In genomic region chr19:3243851-3244700, GRCh38 we compare ENCODE assay signal across 1 cellular context.
A peak's percentile ranks its signal among the peaks of the same experiment; 100 is the strongest.
TF ChIP-seq lines count a peak whose summit lies in the region.

No MANE protein-coding gene starts in this region.

TF ChIP-seq in HepG2, 621 proteins besides CTCF, POLR2A, EP300 and RAD21 (continued from another document and continues in another):
- TF ChIP-seq GABPA (IDR thresholded peaks at IDR 0.05; ENCODE audit: low read depth, low read length) (0 out of 2 replicates have a peak, but pooled peaks have one; percentile 21), GABPA (CRISPR knock-in tag; IDR thresholded peaks at IDR 0.05; ENCODE audit: low read depth) (no peak), ZNF124 (CRISPR knock-in tag; IDR thresholded peaks at IDR 0.05) (no peak), ZNF775 (CRISPR knock-in tag; IDR thresholded peaks at IDR 0.05; ENCODE audit: borderline replicate concordance) (no peak), FOXA3 (CRISPR knock-in tag; IDR thresholded peaks at IDR 0.05) (peak; percentile 32; the same call in 1 of the 2 replicates), ZNF510 (CRISPR knock-in tag; IDR thresholded peaks at IDR 0.05; ENCODE audit: low read depth) (no peak), SP4 (CRISPR knock-in tag; IDR thresholded peaks at IDR 0.05) (no peak), ZSCAN22 (CRISPR knock-in tag; IDR thresholded peaks at IDR 0.05) (no peak), NFATC3 (CRISPR knock-in tag; IDR thresholded peaks at IDR 0.05) (no peak), HOXD1 (CRISPR knock-in tag; IDR thresholded peaks at IDR 0.05) (no peak), ZNF761 (CRISPR knock-in tag; conservative IDR thresholded peaks at IDR 0.05) (no peak), ZNF232 (CRISPR knock-in tag; IDR thresholded peaks at IDR 0.05; ENCODE audit: borderline replicate concordance) (peak; percentile 80; the same call in 1 of the 2 replicates), FIP1L1 (IDR thresholded peaks at IDR 0.05; ENCODE audit: borderline replicate concordance, insufficient read depth, low read depth, low read length) (no peak), ZBTB2 (CRISPR knock-in tag; IDR thresholded peaks at IDR 0.05; ENCODE audit: low read depth) (0 out of 2 replicates have a peak, but pooled peaks have one; percentile 28), NFRKB (IDR thresholded peaks at IDR 0.05) (peak; percentile 53; the same call in 1 of the 2 replicates), RBM22 (optimal IDR thresholded peaks at IDR 0.05; ENCODE audit: low read length) (no peak), IKZF4 (CRISPR knock-in tag; IDR thresholded peaks at IDR 0.05; ENCODE audit: borderline replicate concordance, low read depth, not compliant biosample characterization) (peak; percentile 47), SCMH1 (CRISPR knock-in tag; IDR thresholded peaks at IDR 0.05; ENCODE audit: borderline replicate concordance) (no peak), ZNF251 (CRISPR knock-in tag; IDR thresholded peaks at IDR 0.05) (peak; percentile 21; the same call in 1 of the 2 replicates), GLI4 (CRISPR knock-in tag; IDR thresholded peaks at IDR 0.05; ENCODE audit: borderline replicate concordance) (no peak), FOXP1 (IDR thresholded peaks at IDR 0.05) (peak; percentile 40; the same call in 1 of the 2 replicates), FOXP1 (CRISPR knock-in tag; IDR thresholded peaks at IDR 0.05) (0 out of 2 replicates have a peak, but pooled peaks have one; percentile 28), CBX2 (IDR thresholded peaks at IDR 0.05; ENCODE audit: low read depth, low read length) (no peak), CBX2 (CRISPR knock-in tag; IDR thresholded peaks at IDR 0.05; ENCODE audit: low read depth) (no peak), ZNF589 (CRISPR knock-in tag; conservative IDR thresholded peaks at IDR 0.05) (peak; percentile 90), ERF (CRISPR knock-in tag; IDR thresholded peaks at IDR 0.05) (peak; percentile 84; the same call in 1 of the 2 replicates), HDAC6 (IDR thresholded peaks at IDR 0.05; ENCODE audit: low read depth, low read length) (no peak), PLRG1 (conservative IDR thresholded peaks at IDR 0.05) (no peak), ZNF235 (CRISPR knock-in tag; IDR thresholded peaks at IDR 0.05; ENCODE audit: borderline replicate concordance) (no peak), ZNF121 (CRISPR knock-in tag; IDR thresholded peaks at IDR 0.05) (no peak), MXD1 (CRISPR knock-in tag; IDR thresholded peaks at IDR 0.05) (no peak), YEATS2 (CRISPR knock-in tag; IDR thresholded peaks at IDR 0.05; ENCODE audit: borderline replicate concordance) (no peak), ZNF12 (CRISPR knock-in tag; IDR thresholded peaks at IDR 0.05) (peak; percentile 50; the same call in 1 of the 2 replicates), ZZZ3 (CRISPR knock-in tag; IDR thresholded peaks at IDR 0.05; ENCODE audit: borderline replicate concordance) (no peak), ZSCAN25 (CRISPR knock-in tag; IDR thresholded peaks at IDR 0.05) (no peak), HOMEZ (CRISPR knock-in tag; IDR thresholded peaks at IDR 0.05; ENCODE audit: low read depth) (no peak), KAT7 (CRISPR knock-in tag; IDR thresholded peaks at IDR 0.05; ENCODE audit: borderline replicate concordance) (no peak), ZNF224 (CRISPR knock-in tag; IDR thresholded peaks at IDR 0.05) (no peak), ZC3H4 (CRISPR knock-in tag; IDR thresholded peaks at IDR 0.05; ENCODE audit: borderline replicate concordance) (no peak), HNRNPK (IDR thresholded peaks at IDR 0.05; ENCODE audit: low read depth, low read length, poor library complexity, severe bottlenecking) (no peak), ZNF143 (CRISPR knock-in tag; IDR thresholded peaks at IDR 0.05) (no peak), ZNF776 (CRISPR knock-in tag; IDR thresholded peaks at IDR 0.05) (no peak), JUND (CRISPR knock-in tag; IDR thresholded peaks at IDR 0.05) (no peak), ZNF446 (CRISPR knock-in tag; IDR thresholded peaks at IDR 0.05) (no peak), HNF4G (IDR thresholded peaks at IDR 0.05; ENCODE audit: borderline replicate concordance, low read depth, low read length) (no peak), HNF4G (CRISPR knock-in tag; IDR thresholded peaks at IDR 0.05; ENCODE audit: borderline replicate concordance, low read depth) (no peak), ZNF263 (CRISPR knock-in tag; IDR thresholded peaks at IDR 0.05) (0 out of 2 replicates have a peak, but pooled peaks have one; percentile 23), XBP1 (CRISPR knock-in tag; IDR thresholded peaks at IDR 0.05) (no peak), ZNF850 (CRISPR knock-in tag; conservative IDR thresholded peaks at IDR 0.05) (no peak), ZNF713 (CRISPR knock-in tag; IDR thresholded peaks at IDR 0.05) (no peak), TBX2 (CRISPR knock-in tag; IDR thresholded peaks at IDR 0.05; ENCODE audit: borderline replicate concordance) (no peak), TAF15 (IDR thresholded peaks at IDR 0.05; ENCODE audit: low read depth, low read length, poor library complexity, severe bottlenecking) (no peak), BCL3 (CRISPR knock-in tag; IDR thresholded peaks at IDR 0.05) (peak; percentile 25; the same call in 1 of the 2 replicates), ARNT (IDR thresholded peaks at IDR 0.05) (no peak), JUNB (CRISPR knock-in tag; IDR thresholded peaks at IDR 0.05; ENCODE audit: borderline replicate concordance) (no peak), ZNF546 (CRISPR knock-in tag; conservative IDR thresholded peaks at IDR 0.05) (no peak), ZNF326 (CRISPR knock-in tag; IDR thresholded peaks at IDR 0.05; ENCODE audit: borderline replicate concordance) (no peak), ZNF24 (IDR thresholded peaks at IDR 0.05) (no peak)
- TF ChIP-seq, protein P1, sequence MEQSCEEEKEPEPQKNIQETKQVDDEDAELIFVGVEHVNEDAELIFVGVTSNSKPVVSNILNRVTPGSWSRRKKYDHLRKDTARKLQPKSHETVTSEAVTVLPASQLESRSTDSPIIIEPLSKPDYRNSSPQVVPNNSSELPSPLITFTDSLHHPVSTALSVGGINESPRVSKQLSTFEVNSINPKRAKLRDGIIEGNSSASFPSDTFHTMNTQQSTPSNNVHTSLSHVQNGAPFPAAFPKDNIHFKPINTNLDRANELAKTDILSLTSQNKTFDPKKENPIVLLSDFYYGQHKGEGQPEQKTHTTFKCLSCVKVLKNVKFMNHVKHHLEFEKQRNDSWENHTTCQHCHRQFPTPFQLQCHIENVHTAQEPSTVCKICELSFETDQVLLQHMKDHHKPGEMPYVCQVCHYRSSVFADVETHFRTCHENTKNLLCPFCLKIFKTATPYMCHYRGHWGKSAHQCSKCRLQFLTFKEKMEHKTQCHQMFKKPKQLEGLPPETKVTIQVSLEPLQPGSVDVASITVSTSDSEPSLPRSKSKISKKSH (CRISPR knock-in tag; IDR thresholded peaks at IDR 0.05; ENCODE audit: borderline replicate concordance): no peak
- TF ChIP-seq, protein P2, sequence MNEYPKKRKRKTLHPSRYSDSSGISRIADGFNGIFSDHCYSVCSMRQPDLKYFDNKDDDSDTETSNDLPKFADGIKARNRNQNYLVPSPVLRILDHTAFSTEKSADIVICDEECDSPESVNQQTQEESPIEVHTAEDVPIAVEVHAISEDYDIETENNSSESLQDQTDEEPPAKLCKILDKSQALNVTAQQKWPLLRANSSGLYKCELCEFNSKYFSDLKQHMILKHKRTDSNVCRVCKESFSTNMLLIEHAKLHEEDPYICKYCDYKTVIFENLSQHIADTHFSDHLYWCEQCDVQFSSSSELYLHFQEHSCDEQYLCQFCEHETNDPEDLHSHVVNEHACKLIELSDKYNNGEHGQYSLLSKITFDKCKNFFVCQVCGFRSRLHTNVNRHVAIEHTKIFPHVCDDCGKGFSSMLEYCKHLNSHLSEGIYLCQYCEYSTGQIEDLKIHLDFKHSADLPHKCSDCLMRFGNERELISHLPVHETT (CRISPR knock-in tag; conservative IDR thresholded peaks at IDR 0.05): no peak
- TF ChIP-seq, protein P3, sequence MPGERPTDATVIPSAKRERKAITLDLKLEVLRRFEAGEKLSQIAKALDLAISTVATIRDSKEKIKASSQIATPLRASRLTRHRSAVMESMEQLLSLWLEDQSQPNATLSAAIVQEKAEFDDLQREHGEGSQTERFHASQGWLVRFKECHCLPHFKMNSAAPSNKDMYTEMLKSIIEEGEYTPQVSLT (CRISPR knock-in tag; IDR thresholded peaks at IDR 0.05; ENCODE audit: borderline replicate concordance, low read depth): no peak
- TF ChIP-seq, protein P4, sequence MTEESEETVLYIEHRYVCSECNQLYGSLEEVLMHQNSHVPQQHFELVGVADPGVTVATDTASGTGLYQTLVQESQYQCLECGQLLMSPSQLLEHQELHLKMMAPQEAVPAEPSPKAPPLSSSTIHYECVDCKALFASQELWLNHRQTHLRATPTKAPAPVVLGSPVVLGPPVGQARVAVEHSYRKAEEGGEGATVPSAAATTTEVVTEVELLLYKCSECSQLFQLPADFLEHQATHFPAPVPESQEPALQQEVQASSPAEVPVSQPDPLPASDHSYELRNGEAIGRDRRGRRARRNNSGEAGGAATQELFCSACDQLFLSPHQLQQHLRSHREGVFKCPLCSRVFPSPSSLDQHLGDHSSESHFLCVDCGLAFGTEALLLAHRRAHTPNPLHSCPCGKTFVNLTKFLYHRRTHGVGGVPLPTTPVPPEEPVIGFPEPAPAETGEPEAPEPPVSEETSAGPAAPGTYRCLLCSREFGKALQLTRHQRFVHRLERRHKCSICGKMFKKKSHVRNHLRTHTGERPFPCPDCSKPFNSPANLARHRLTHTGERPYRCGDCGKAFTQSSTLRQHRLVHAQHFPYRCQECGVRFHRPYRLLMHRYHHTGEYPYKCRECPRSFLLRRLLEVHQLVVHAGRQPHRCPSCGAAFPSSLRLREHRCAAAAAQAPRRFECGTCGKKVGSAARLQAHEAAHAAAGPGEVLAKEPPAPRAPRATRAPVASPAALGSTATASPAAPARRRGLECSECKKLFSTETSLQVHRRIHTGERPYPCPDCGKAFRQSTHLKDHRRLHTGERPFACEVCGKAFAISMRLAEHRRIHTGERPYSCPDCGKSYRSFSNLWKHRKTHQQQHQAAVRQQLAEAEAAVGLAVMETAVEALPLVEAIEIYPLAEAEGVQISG (CRISPR knock-in tag; IDR thresholded peaks at IDR 0.05): peak; percentile 40; the same call in 1 of the 2 replicates
